Comparison of ENCODE assay signal across 9 cellular contexts in the genomic region with DNA sequence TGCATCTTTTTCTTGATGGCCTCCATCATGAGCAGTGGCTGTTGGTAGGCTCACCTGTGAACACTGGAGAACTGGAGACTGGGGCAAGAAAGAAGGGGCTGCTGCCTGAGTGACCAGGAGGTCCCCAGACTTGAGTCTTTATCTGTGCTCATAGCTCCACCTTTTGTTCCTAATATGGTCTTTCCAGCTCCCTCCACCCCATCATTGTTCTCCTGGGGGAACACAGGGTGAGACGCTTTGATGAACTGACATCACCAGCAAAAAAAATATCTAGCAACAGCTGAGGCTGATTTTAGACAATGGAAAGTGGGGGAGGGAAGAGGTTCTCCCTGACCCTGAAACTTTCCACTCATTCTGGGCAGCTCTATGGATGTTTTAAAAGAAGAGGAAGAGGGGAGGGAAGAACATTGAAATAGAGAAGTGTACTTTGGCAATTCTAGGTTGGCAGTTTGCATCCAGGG. TPM values are rescaled to one million over a fixed set of nuclear protein-coding genes. Genes with fewer than 3 reads are reported as not detected.
A peak's percentile ranks its signal among the peaks of the same experiment; 100 is the strongest.
DNase-seq lines count a peak whose midpoint lies in the region; ATAC-seq and TF ChIP-seq lines count a peak whose summit lies in the region.
"Had no signal": no experiment of that assay in that cellular context is flagged by ENCODE, and none has a peak within 500 bp of the region (broad histone marks: within the 10 kb centered on the region; RNA-seq: fewer than 3 reads in every experiment).

A gene (minus strand): TSS at position 111 of the 461 bp plus-strand sequence. CDS start 82 bp downstream, at position 29.

- H3K9me3 ChIP-seq in body of pancreas: no peaks in the 10 kb centered on the region
- H3K9me3 ChIP-seq in right lobe of liver: no peaks in the 10 kb centered on the region
- no peaks in the 10 kb centered on the region for H3K9me3 ChIP-seq in upper lobe of right lung
- peaks cover 2% of the 10 kb centered on the region for H3K9me3 ChIP-seq in WERI-Rb-1 (ENCODE audit: severe bottlenecking)

- TF ChIP-seq CTCF in body of pancreas (IDR thresholded peaks at IDR 0.05) (no peak), right lobe of liver (IDR thresholded peaks at IDR 0.05) (no peak), upper lobe of right lung (IDR thresholded peaks at IDR 0.05) (no peak), WERI-Rb-1 (IDR thresholded peaks at IDR 0.05; ENCODE audit: low read depth, low read length) (no peak)

- H3K27ac Mint-ChIP-seq in activated T-cell treated with anti-CD3 and anti-CD28 coated beads, Interleukin-2, amount 50 U/mL, for 24 hours: no peak within 1 kb of the TSS

- peaks cover 20% of the 10 kb centered on the region for H3K27me3 Mint-ChIP-seq in activated T-cell treated with anti-CD3 and anti-CD28 coated beads, Interleukin-2, amount 50 U/mL, for 4 hours (ENCODE audit: low read depth)
- H3K27me3 Mint-ChIP-seq in activated T-cell treated with anti-CD3 and anti-CD28 coated beads, Interleukin-2, amount 50 U/mL, for 24 hours: peaks cover 10% of the 10 kb centered on the region

- H3K27me3 ChIP-seq in body of pancreas (no peaks in the 10 kb centered on the region), right lobe of liver (no peaks in the 10 kb centered on the region), upper lobe of right lung (no peaks in the 10 kb centered on the region), WERI-Rb-1 (ENCODE audit: insufficient read depth, low read depth, severe bottlenecking) (peaks cover 38% of the 10 kb centered on the region)

- DNase-seq in activated T-cell treated with anti-CD3 and anti-CD28 coated beads, Interleukin-2, amount 50 U/mL, for 4 hours: no peak
- DNase-seq in activated T-cell treated with anti-CD3 and anti-CD28 coated beads, Interleukin-2, amount 50 U/mL, for 24 hours: no peak
- no peak for DNase-seq in body of pancreas
- no peak for DNase-seq in right lobe of liver
- DNase-seq in upper lobe of right lung: no peak
- no peak for DNase-seq in WERI-Rb-1
- DNase-seq in NK-92 treated with Interleukin-12 subunit alpha and Interleukin-12 subunit beta, amount 100 ng/mL, for 24 hours (lab: John Stamatoyannopoulos, UW): no peak
- DNase-seq: amniotic stem cell had no signal

- no peak within 1 kb of the TSS for H3K4me3 Mint-ChIP-seq in activated T-cell treated with anti-CD3 and anti-CD28 coated beads, Interleukin-2, amount 50 U/mL, for 4 hours
- no peak within 1 kb of the TSS for H3K4me3 Mint-ChIP-seq in activated T-cell treated with anti-CD3 and anti-CD28 coated beads, Interleukin-2, amount 50 U/mL, for 24 hours

- no peaks in the 10 kb centered on the region for H3K9me3 Mint-ChIP-seq in activated T-cell treated with anti-CD3 and anti-CD28 coated beads, Interleukin-2, amount 50 U/mL, for 4 hours
- H3K9me3 Mint-ChIP-seq in activated T-cell treated with anti-CD3 and anti-CD28 coated beads, Interleukin-2, amount 50 U/mL, for 24 hours: no peaks in the 10 kb centered on the region

- no peak for ATAC-seq in activated T-cell treated with anti-CD3 and anti-CD28 coated beads, Interleukin-2, amount 50 U/mL, for 4 hours
- ATAC-seq in body of pancreas: no peak
- no peak for ATAC-seq in right lobe of liver
- no peak for ATAC-seq in upper lobe of right lung
- no peak for ATAC-seq in GM18909 (IDR thresholded peaks at IDR 0.05; ENCODE audit: poor library complexity, unreplicated experiment)

- H3K4me3 ChIP-seq in body of pancreas: no peak within 1 kb of the TSS
- H3K4me3 ChIP-seq in right lobe of liver: no peak within 1 kb of the TSS
- no peak within 1 kb of the TSS for H3K4me3 ChIP-seq in upper lobe of right lung
- no peak within 1 kb of the TSS for H3K4me3 ChIP-seq in WERI-Rb-1 (ENCODE audit: low read depth, low read length)

- H3K27ac ChIP-seq in body of pancreas (peak within 1 kb of the TSS in 3 of 4 donors; percentile 52 to 68 (median 58)), right lobe of liver (no peak within 1 kb of the TSS), upper lobe of right lung (no peak within 1 kb of the TSS), WERI-Rb-1 (no peak within 1 kb of the TSS)

- H3K36me3 ChIP-seq in body of pancreas (replicated peaks in 1 of 2; ENCODE audit: insufficient read depth in 1 of 2, low read depth in 2 of 2) (no peaks in the 10 kb centered on the region), right lobe of liver (no peaks in the 10 kb centered on the region), upper lobe of right lung (no peaks in the 10 kb centered on the region), WERI-Rb-1 (no peaks in the 10 kb centered on the region)

- TF ChIP-seq POLR2A in body of pancreas (IDR thresholded peaks at IDR 0.05): no peak
- TF ChIP-seq POLR2A in right lobe of liver (IDR thresholded peaks at IDR 0.05): no peak

- peaks cover 63% of the 10 kb centered on the region for H3K4me1 ChIP-seq in body of pancreas
- no peaks in the 10 kb centered on the region for H3K4me1 ChIP-seq in right lobe of liver
- no peaks in the 10 kb centered on the region for H3K4me1 ChIP-seq in upper lobe of right lung

- 0 to 17% methylated on average over 1 of the region's 1 CpG for WGBS in body of pancreas, 2 donors
- WGBS in right lobe of liver (ENCODE audit: insufficient coverage, low coverage, low lambda C conversion rate, missing lambda C conversion rate): 67% methylated on average over 1 of the region's 1 CpG

- no peaks in the 10 kb centered on the region for H3K4me1 Mint-ChIP-seq in activated T-cell treated with anti-CD3 and anti-CD28 coated beads, Interleukin-2, amount 50 U/mL, for 4 hours (ENCODE audit: low read depth)
- H3K4me1 Mint-ChIP-seq in activated T-cell treated with anti-CD3 and anti-CD28 coated beads, Interleukin-2, amount 50 U/mL, for 24 hours (ENCODE audit: low read depth): peaks cover 3% of the 10 kb centered on the region

- H3K36me3 Mint-ChIP-seq in activated T-cell treated with anti-CD3 and anti-CD28 coated beads, Interleukin-2, amount 50 U/mL, for 4 hours (ENCODE audit: insufficient read depth): no peaks in the 10 kb centered on the region
- no peaks in the 10 kb centered on the region for H3K36me3 Mint-ChIP-seq in activated T-cell treated with anti-CD3 and anti-CD28 coated beads, Interleukin-2, amount 50 U/mL, for 24 hours (ENCODE audit: low read depth)

- intact Hi-C loops in body of pancreas (cut with DNase I): no loop called here
- intact Hi-C loops in right lobe of liver (cut with DNase I): no loop called here
- intact Hi-C loops in upper lobe of right lung (cut with DNase I): no loop called here

RNA-seq across cellular contexts. Expression of the gene that starts here (rescaled TPM):
- 100 to 1,000 TPM; 788 to 834 (median 808) TPM for total RNA-seq in activated T-cell treated with anti-CD3 and anti-CD28 coated beads, Interleukin-2, amount 50 U/mL, for 4 hours
- total RNA-seq in body of pancreas: 100 to 1,000 TPM in 1 of 2 donors, 10 to 100 TPM in 1; 74.2 to 131 TPM
- total RNA-seq in right lobe of liver: 100 to 1,000 TPM in 3 of 6 experiments, 10 to 100 TPM in 3; 76.3 to 189 (median 120) TPM
- 326 TPM for total RNA-seq in upper lobe of right lung

Comparison
In these comparisons a context has a peak if more than half of its experiments do, and no peak if none do; other contexts are left out.
1. H3K27ac ChIP-seq: peak in body of pancreas (3 of 4); none in right lobe of liver (0 of 3), upper lobe of right lung (single experiment) and WERI-Rb-1 (single experiment).